20 cellular contexts compared by ENCODE assay signal in the genomic region with DNA sequence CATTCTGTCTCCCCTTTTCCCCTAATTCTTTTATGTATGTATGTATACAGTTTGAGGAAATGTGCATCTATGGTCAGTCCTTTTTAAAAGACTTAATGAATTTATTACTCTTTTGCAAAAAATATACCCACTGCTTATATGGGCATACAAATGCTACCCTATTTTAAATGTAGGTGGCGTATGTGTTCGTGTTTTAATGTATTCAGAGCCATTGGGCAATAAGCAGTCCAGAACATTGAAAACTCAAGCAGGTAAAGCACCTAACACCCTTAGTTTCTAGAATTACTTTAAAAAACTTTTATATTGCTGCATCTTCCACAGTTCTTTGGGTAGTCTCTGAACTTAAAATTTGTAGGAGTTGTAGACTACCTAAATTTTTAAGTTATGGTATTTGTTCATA. TPM values are rescaled to one million over a fixed set of nuclear protein-coding genes. Genes with fewer than 3 reads are reported as not detected.
DNase-seq lines count a peak whose midpoint lies in the region; ATAC-seq, FAIRE-seq and TF ChIP-seq lines count a peak whose summit lies in the region.
"Had no signal": no experiment of that assay in that cellular context is flagged by ENCODE, and none has a peak within 500 bp of the region (broad histone marks: within the 10 kb centered on the region; RNA-seq: fewer than 3 reads in every experiment).

No MANE protein-coding gene starts in this region.

- H3K36me3 ChIP-seq in HCT116 (ENCODE audit: control insufficient read depth in 1 of 2, insufficient read depth in 2 of 2, low read length in 2 of 2) = no peaks in the 10 kb centered on the region
- H3K36me3 ChIP-seq in OCI-LY7 (ENCODE audit: insufficient read depth, low read length) = peaks cover 91% of the 10 kb centered on the region
- no peaks in the 10 kb centered on the region for H3K36me3 ChIP-seq in GM12878 (ENCODE audit: control insufficient read depth in 2 of 2, insufficient read depth in 2 of 2, low read length in 1 of 2)
- H3K36me3 ChIP-seq in mesenchymal stem cell (ENCODE audit: control insufficient read depth in 1 of 2, insufficient read depth in 2 of 2, low read depth in 1 of 2, low read length in 2 of 2) = peaks cover 9 to 12% of the 10 kb centered on the region in 2 experiments

- no peak overlapping the region for H3K4me3 ChIP-seq in HCT116 (replicated peaks in 1 of 2; ENCODE audit: low read depth in 1 of 2, low read length in 2 of 2)
- H3K4me3 ChIP-seq in OCI-LY7 (ENCODE audit: low read depth, low read length, poor library complexity, severe bottlenecking) = no peak overlapping the region
- no peak overlapping the region for H3K4me3 ChIP-seq in GM12878
- H3K4me3 ChIP-seq in mesenchymal stem cell (ENCODE audit: insufficient read depth in 1 of 2, low read depth in 1 of 2, low read length in 2 of 2) = no peak overlapping the region
- H3K4me3 ChIP-seq: HAP-1, SJSA1 had no signal

- SMC1A ChIA-PET in GM12878 (lab: Charles Lee; ENCODE audit: uncharacterized antibody, unreplicated experiment) = no interaction called here

- H3K27ac ChIP-seq in HCT116 (ENCODE audit: low read depth, low read length) = no peak overlapping the region
- no peak overlapping the region for H3K27ac ChIP-seq in OCI-LY7 (ENCODE audit: low read depth, low read length, poor library complexity, severe bottlenecking)
- no peak overlapping the region for H3K27ac ChIP-seq in GM12878 (ENCODE audit: control insufficient read depth, insufficient read depth)
- no peak overlapping the region for H3K27ac ChIP-seq in mesenchymal stem cell (ENCODE audit: low read length, poor library complexity, severe bottlenecking)
- H3K27ac ChIP-seq: SJSA1 had no signal

- TF ChIP-seq RAD21 in HCT116 (IDR thresholded peaks at IDR 0.05; ENCODE audit: low read depth) (peak; percentile 18; the same call in 1 of the 2 replicates), GM12878 (IDR thresholded peaks at IDR 0.05; ENCODE audit: insufficient read depth, low read depth, low read length) (no peak)

- no peak overlapping the region for H4K8ac ChIP-seq in mesenchymal stem cell (ENCODE audit: low read length)

- H3K27ac Mint-ChIP-seq in mesothelial cell of epicardium (peak overlapping the region; percentile 66), MCF 10A (ENCODE audit: low read depth, unreplicated experiment) (no peak overlapping the region)
- H3K27ac Mint-ChIP-seq: CD8-positive, alpha-beta T cell; IgD-negative memory B cell; T-cell had no signal

- H3K9me3 ChIP-seq in HCT116 (ENCODE audit: control insufficient read depth in 1 of 2, insufficient read depth in 1 of 2, low read depth in 1 of 2, low read length in 2 of 2) (no peaks in the 10 kb centered on the region), OCI-LY7 (ENCODE audit: low read length) (no peaks in the 10 kb centered on the region), GM12878 (replicated peaks; ENCODE audit: control insufficient read depth, insufficient read depth, low read length) (no peaks in the 10 kb centered on the region), mesenchymal stem cell (ENCODE audit: control insufficient read depth, low read length) (no peaks in the 10 kb centered on the region)
- H3K9me3 ChIP-seq: HAP-1, SJSA1 had no signal

- H3K4me3 Mint-ChIP-seq in mesothelial cell of epicardium (no peak overlapping the region), MCF 10A (ENCODE audit: unreplicated experiment) (no peak overlapping the region)
- H3K4me3 Mint-ChIP-seq: CD8-positive, alpha-beta T cell; IgD-negative memory B cell; T-cell had no signal

- no peaks in the 10 kb centered on the region for H3K9me3 Mint-ChIP-seq in mesothelial cell of epicardium
- no peaks in the 10 kb centered on the region for H3K9me3 Mint-ChIP-seq in MCF 10A (ENCODE audit: unreplicated experiment)
- H3K9me3 Mint-ChIP-seq: CD8-positive, alpha-beta T cell; IgD-negative memory B cell; T-cell had no signal

- ATAC-seq in HCT116 = peak; percentile 73
- ATAC-seq in GM12878 = peak; percentile 54; the same call in 2 of the 3 replicates
- no peak for ATAC-seq in stimulated activated naive CD8-positive, alpha-beta T cell treated with anti-CD3 and anti-CD28 coated beads, Interleukin-15, Interleukin-2, amounts not matched to agents 100 U/mL and 50 U/mL, for 24 hours
- ATAC-seq: CD8-positive, alpha-beta T cell; T-cell had no signal

- no peak overlapping the region for H3K4ac ChIP-seq in mesenchymal stem cell (ENCODE audit: low read depth in 1 of 2, low read length in 2 of 2)

- CTCF ChIA-PET in HCT116 (lab: Charles Lee) = interaction anchor here (1.0 to 2.3 kb wide), 2 partner anchors 9 to 111 kb away, joined by 3 to 8 read pairs; no protein-coding TSS in a partner anchor
- CTCF ChIA-PET in OCI-LY7 (lab: Charles Lee; ENCODE audit: unreplicated experiment) = no interaction called here
- CTCF ChIA-PET in GM12878 (lab: Yijun Ruan, JAX) = interaction anchor here (0.9 kb wide), 1 partner anchor 269 kb away, joined by 3 read pairs; no protein-coding TSS in a partner anchor
- CTCF ChIA-PET in MCF 10A (lab: Yijun Ruan, JAX) = interaction anchor here (0.7 to 2.4 kb wide), 10 partner anchors 8 to 908 kb away, joined by 3 to 17 read pairs (median 3); no protein-coding TSS in a partner anchor

- WGBS in GM12878 (ENCODE audit: insufficient coverage, insufficient replicate concordance, low lambda C conversion rate, missing lambda C conversion rate) = 90% methylated on average over 2 of the region's 2 CpGs
- no CpG with 5 or more reads among the region's 2 CpGs for WGBS in mesenchymal stem cell

- no peak overlapping the region for H3K18ac ChIP-seq in mesenchymal stem cell (ENCODE audit: low read depth in 1 of 2, low read length in 2 of 2)

- no peak for TF ChIP-seq EP300 in GM12878 (IDR thresholded peaks at IDR 0.05; ENCODE audit: borderline replicate concordance in 1 of 2, control insufficient read depth in 1 of 2, low read depth in 2 of 2, low read length in 2 of 2)

- DNase-seq in HCT116 (ENCODE audit: low read depth, low spot score) (no peak), OCI-LY7 (ENCODE audit: low spot score) (no peak), GM12878 (ENCODE audit: low read depth, low spot score) (no peak), mesothelial cell of epicardium (ENCODE audit: low spot score in 2 of 2, unreplicated experiment in 2 of 2) (no peak), mesenchymal stem cell (no peak), KG1 (lab: John Stamatoyannopoulos, UW) (no peak), MCF 10A (ENCODE audit: unreplicated experiment) (no peak)
- no peak for DNase-seq in stimulated activated naive CD8-positive, alpha-beta T cell treated with anti-CD3 and anti-CD28 coated beads, Interleukin-15, Interleukin-2, amounts not matched to agents 100 U/mL and 50 U/mL, for 24 hours
- DNase-seq: CD8-positive, alpha-beta T cell; GF-D8; NCI-H1105; NCI-H187; NCI-H748 treated with DMSO at 0.1 percent for 48 hours; T-cell had no signal

- no peak for FAIRE-seq in GM12878 (lab: Jason Lieb, UNC)

- H3K4me2 ChIP-seq in HCT116 (ENCODE audit: low read length) (no peak overlapping the region), OCI-LY7 (ENCODE audit: low read length) (no peak overlapping the region), GM12878 (ENCODE audit: control insufficient read depth, insufficient read depth) (no peak overlapping the region), mesenchymal stem cell (ENCODE audit: low read length, poor library complexity, severe bottlenecking) (no peak overlapping the region)

- no peak overlapping the region for H4K91ac ChIP-seq in mesenchymal stem cell (ENCODE audit: low read length)

- H3K4me1 Mint-ChIP-seq in mesothelial cell of epicardium = peaks cover 15% of the 10 kb centered on the region
- no peaks in the 10 kb centered on the region for H3K4me1 Mint-ChIP-seq in MCF 10A (ENCODE audit: insufficient read depth, unreplicated experiment)
- H3K4me1 Mint-ChIP-seq: IgD-negative memory B cell, T-cell had no signal

- no TSS peak for BruUV-seq in HCT116 (replicated peaks; lab: Mats Ljungman, UMichigan)
- BruUV-seq in OCI-LY7 (replicated peaks; lab: Mats Ljungman, UMichigan) = no TSS peak
- no TSS peak for BruUV-seq in GM12878 (replicated peaks; lab: Mats Ljungman, UMichigan)
- BruUV-seq in MCF 10A (replicated peaks; lab: Mats Ljungman, UMichigan) = no TSS peak

- H4K20me1 ChIP-seq in HCT116 (ENCODE audit: insufficient read depth) (no peaks in the 10 kb centered on the region), OCI-LY7 (ENCODE audit: insufficient read depth, low read length) (no peaks in the 10 kb centered on the region), GM12878 (ENCODE audit: control insufficient read depth, insufficient read depth) (no peaks in the 10 kb centered on the region)

- H3K9me2 ChIP-seq in HCT116 (ENCODE audit: insufficient read depth) = no peaks in the 10 kb centered on the region
- no peaks in the 10 kb centered on the region for H3K9me2 ChIP-seq in OCI-LY7 (ENCODE audit: insufficient read depth, low read length)

- H3K36me3 Mint-ChIP-seq in mesothelial cell of epicardium (peaks cover 3% of the 10 kb centered on the region), MCF 10A (ENCODE audit: insufficient read depth, unreplicated experiment) (peaks cover 25% of the 10 kb centered on the region)

- no peak overlapping the region for H3K23ac ChIP-seq in mesenchymal stem cell (ENCODE audit: low read length in 2 of 2)

- H3K9ac ChIP-seq in HCT116 (ENCODE audit: low read length) = no peak overlapping the region
- no peak overlapping the region for H3K9ac ChIP-seq in GM12878 (ENCODE audit: control insufficient read depth, insufficient read depth, low read length)
- no peak overlapping the region for H3K9ac ChIP-seq in mesenchymal stem cell (ENCODE audit: low read length)

- no peak overlapping the region for H3K14ac ChIP-seq in mesenchymal stem cell (ENCODE audit: low read length in 2 of 2)

- RAD21 ChIA-PET in HCT116 (lab: Charles Lee; ENCODE audit: low non-redundant PET in 1 of 2, low total read pairs in 2 of 2, uncharacterized antibody in 2 of 2, unreplicated experiment in 2 of 2) (no interaction called here), GM12878 (lab: Charles Lee; ENCODE audit: unreplicated experiment) (no interaction called here)

- H2AFZ ChIP-seq in HCT116 (ENCODE audit: low read depth, low read length, poor library complexity, severe bottlenecking) (no peak overlapping the region), OCI-LY7 (ENCODE audit: low read length) (no peak overlapping the region), GM12878 (ENCODE audit: control insufficient read depth, low read depth, low read length) (no peak overlapping the region), mesenchymal stem cell (ENCODE audit: low read depth, low read length) (no peak overlapping the region)

- intact Hi-C loops in HCT116 (cut with micrococcal nuclease) (loop anchor here (1.0 to 5.0 kb wide), 2 partner anchors 110 to 257 kb away; no protein-coding TSS in a partner anchor), OCI-LY7 (cut with micrococcal nuclease; ENCODE audit: unreplicated experiment) (loop anchor here (2.0 kb wide), 1 partner anchor 97 kb away; no protein-coding TSS in a partner anchor), GM12878 (cut with micrococcal nuclease; ENCODE audit: unreplicated experiment) (loop anchor here (5.0 kb wide), 2 partner anchors 238 to 262 kb away; a partner anchor contains a TSS), MCF 10A (cut with micrococcal nuclease) (loop anchor here (1.0 to 10.0 kb wide), 2 partner anchors 115 to 259 kb away; no protein-coding TSS in a partner anchor)

- TF ChIP-seq POLR2A in HCT116 (IDR thresholded peaks at IDR 0.05; ENCODE audit: borderline replicate concordance, extremely low read depth, insufficient read depth, insufficient read length) = no peak
- no peak for TF ChIP-seq POLR2A in GM12878 (IDR thresholded peaks at IDR 0.05; ENCODE audit: low read depth, low read length)

- H2BK5ac ChIP-seq in mesenchymal stem cell (ENCODE audit: low read depth, low read length, poor library complexity, severe bottlenecking) = no peak overlapping the region

- H2BK120ac ChIP-seq in mesenchymal stem cell (ENCODE audit: low read depth, low read length) = no peak overlapping the region

- H2BK12ac ChIP-seq in mesenchymal stem cell (ENCODE audit: low read length in 2 of 2) = no peak overlapping the region

- H3K79me2 ChIP-seq in HCT116 (ENCODE audit: insufficient read depth, low read length) (no peaks in the 10 kb centered on the region), OCI-LY7 (ENCODE audit: insufficient read depth, low read depth, low read length) (no peaks in the 10 kb centered on the region), GM12878 (ENCODE audit: control insufficient read depth, insufficient read depth, low read length) (no peaks in the 10 kb centered on the region)

- H3K27me3 ChIP-seq in HCT116 (ENCODE audit: insufficient read depth, low read length) (0 out of 2 replicates have a peak, but pooled peaks cover 13% of the 10 kb centered on the region), GM12878 (replicated peaks in 1 of 2; ENCODE audit: control insufficient read depth in 2 of 2, insufficient read depth in 2 of 2, low read length in 1 of 2) (no peaks in the 10 kb centered on the region; a peak in 1 of 4 replicates), mesenchymal stem cell (ENCODE audit: control insufficient read depth in 1 of 2, insufficient read depth in 1 of 2, low read length in 2 of 2) (no peaks in the 10 kb centered on the region)
- H3K27me3 ChIP-seq: SJSA1 had no signal

- no peak overlapping the region for H2AK5ac ChIP-seq in mesenchymal stem cell (ENCODE audit: low read length, severe bottlenecking)

- POLR2A ChIA-PET in HCT116 (lab: Charles Lee) (no interaction called here), OCI-LY7 (lab: Charles Lee) (no interaction called here), GM12878 (lab: Charles Lee) (no interaction called here), MCF 10A (lab: Yijun Ruan, JAX) (no interaction called here)

- H3K79me1 ChIP-seq in mesenchymal stem cell (replicated peaks; ENCODE audit: low read length, poor library complexity, severe bottlenecking) = peaks cover 7% of the 10 kb centered on the region

- H3K27me3 Mint-ChIP-seq in mesothelial cell of epicardium (ENCODE audit: low read depth) (no peaks in the 10 kb centered on the region), MCF 10A (ENCODE audit: insufficient read depth, unreplicated experiment) (no peaks in the 10 kb centered on the region)
- H3K27me3 Mint-ChIP-seq: IgD-negative memory B cell, T-cell had no signal

- in situ Hi-C loops in GM12878 (cut with MboI) = no loop called here

- H3K4me1 ChIP-seq in HCT116 (ENCODE audit: control insufficient read depth in 1 of 2, insufficient read depth in 2 of 2, low read length in 2 of 2) = no peaks in the 10 kb centered on the region
- no peaks in the 10 kb centered on the region for H3K4me1 ChIP-seq in OCI-LY7 (ENCODE audit: insufficient read depth, low read length, poor library complexity, severe bottlenecking)
- no peaks in the 10 kb centered on the region for H3K4me1 ChIP-seq in GM12878 (ENCODE audit: control insufficient read depth, insufficient read depth, low read length)
- peaks cover 2% of the 10 kb centered on the region for H3K4me1 ChIP-seq in mesenchymal stem cell (ENCODE audit: control insufficient read depth, insufficient read depth, low read depth, low read length)
- H3K4me1 ChIP-seq: HAP-1, SJSA1 had no signal

- 0 out of 6 replicates have a peak, but pooled peaks of 1 of the 3 experiments have one; percentile 22 for TF ChIP-seq CTCF in HCT116 (IDR thresholded peaks at IDR 0.05 in 2 of 3, conservative IDR thresholded peaks at IDR 0.05 in 1 of 3; ENCODE audit: borderline replicate concordance in 1 of 3, insufficient read depth in 1 of 3, low read depth in 2 of 3, low read length in 2 of 3)
- peak; percentile 29; the same call in 1 of the 2 replicates for TF ChIP-seq CTCF in OCI-LY7 (conservative IDR thresholded peaks at IDR 0.05; ENCODE audit: low read length)
- peak in 1 of 3 experiments; percentile 13; a peak in 1 of 6 replicates for TF ChIP-seq CTCF in GM12878 (IDR thresholded peaks at IDR 0.05 in 2 of 3, conservative IDR thresholded peaks at IDR 0.05 in 1 of 3; ENCODE audit: control insufficient read depth in 2 of 3, extremely low read depth in 1 of 3, insufficient read depth in 1 of 3, low read depth in 3 of 3, low read length in 3 of 3)
- no peak for TF ChIP-seq CTCF in mesothelial cell of epicardium (IDR thresholded peaks at IDR 0.05; ENCODE audit: unreplicated experiment)
- TF ChIP-seq CTCF in MCF 10A (IDR thresholded peaks at IDR 0.05; ENCODE audit: unreplicated experiment) = no peak

- H2BK15ac ChIP-seq in mesenchymal stem cell (ENCODE audit: low read depth, poor library complexity, severe bottlenecking) = no peak overlapping the region

RNA-seq across cellular contexts. Expression of a gene that starts 42.6 kb away (rescaled TPM):
- total RNA-seq in HCT116 (2021; ENCODE audit: unreplicated experiment) (not detected), OCI-LY7 (2022) (not detected in 2 replicates), GM12878 (2014; rRNA removed) (not detected in 2 replicates), GM12878 (2014; rRNA removed; fragmentation: Illumina TruSeq; extraction: Trizol) (not detected in 2 replicates), GM12878 (2021) (not detected in 2 replicates), mesothelial cell of epicardium (0.13 to 0.16 TPM (median 0.14 TPM) in 3 replicates), MCF 10A (2022) (not detected in 2 replicates)
- polyA plus RNA-seq in HCT116 (2012) = not detected in 2 replicates
- total RNA-seq in OCI-LY7 (2014; rRNA removed; shearing (Covaris generic)) = not detected in 2 replicates
- total RNA-seq in GM12878 (2013; cell fraction: nucleolus; rRNA removed) = not detected in 2 replicates
- not detected for polyA plus RNA-seq in GM12878 (2011; ENCODE audit: low read depth)
- polyA plus RNA-seq in GM12878 (2011; rRNA removed) (not detected in 2 replicates), GM12878 (2014; fragmentation: Illumina TruSeq; extraction: Trizol) (not detected in 2 replicates), GM12878 (2014; fragmentation: Nextera tagmentation; extraction: Ambion mirVana) (not detected), GM12878 (2014; rRNA removed) (not detected in 2 replicates), GM12878 (2016; fragmentation: Nextera tagmentation; extraction: Ambion mirVana) (not detected)
- polyA plus RNA-seq in GM12878 (2011; cell fraction: cytosol; rRNA removed) = not detected in 2 replicates
- polyA plus RNA-seq in GM12878 (2011; cell fraction: nucleus; rRNA removed) = not detected in 2 replicates
- polyA plus RNA-seq in GM12878 (2012) = not detected in 2 replicates
- not detected in 2 replicates for polyA minus RNA-seq in GM12878 (2011; rRNA and poly(A)+ RNA removed)
- not detected in 2 replicates for polyA minus RNA-seq in GM12878 (2011; cell fraction: cytosol; rRNA and poly(A)+ RNA removed)
- not detected in 2 replicates for polyA minus RNA-seq in GM12878 (2011; cell fraction: nucleus; rRNA and poly(A)+ RNA removed)
- not detected for polyA plus RNA-seq in mesenchymal stem cell (2013, experiment 1 of 2)
- polyA plus RNA-seq in mesenchymal stem cell (2013, experiment 2 of 2) = not detected
- total RNA-seq: CD8-positive, alpha-beta T cell; RPMI7951; SJSA1; T-cell had no signal
- polyA plus RNA-seq: AG04450, BJ, IgD-negative memory B cell had no signal
